ENCODE assay signal across 20 cellular contexts in genomic region chr2:127596311-127597045, GRCh38. TPM values are rescaled to one million over a fixed set of nuclear protein-coding genes. Genes with fewer than 3 reads are reported as not detected.
DNase-seq lines count a peak whose midpoint lies in the region; TF ChIP-seq lines count a peak whose summit lies in the region.
"Had no signal": no experiment of that assay in that cellular context is flagged by ENCODE, and none has a peak within 500 bp of the region (broad histone marks: within the 10 kb centered on the region; RNA-seq: fewer than 3 reads in every experiment).

No MANE protein-coding gene starts in this region.

- no peak overlapping the region for H3K18ac ChIP-seq in trophoblast cell (ENCODE audit: low read length)

- H3K4me3 ChIP-seq in right atrium auricular region = no peak overlapping the region
- H3K4me3 ChIP-seq in coronary artery = no peak overlapping the region
- no peak overlapping the region for H3K4me3 ChIP-seq in trophoblast cell (ENCODE audit: low read depth, low read length)
- H3K4me3 ChIP-seq: GM23248 had no signal

- no CpG with 5 or more reads among the region's 14 CpGs for WGBS in trophoblast cell (ENCODE audit: extremely low coverage, insufficient coverage, insufficient read length)

- H4K12ac ChIP-seq in trophoblast cell (ENCODE audit: low read depth, low read length) = no peak overlapping the region

- peaks cover 3% of the 10 kb centered on the region for H3K79me1 ChIP-seq in trophoblast cell (ENCODE audit: low read length)

- H3K23ac ChIP-seq in trophoblast cell (ENCODE audit: low read length) = no peak overlapping the region

- H2BK12ac ChIP-seq in trophoblast cell (ENCODE audit: low read length) = peak overlapping the region; percentile 56

- no peak overlapping the region for H3K4ac ChIP-seq in trophoblast cell (ENCODE audit: low read depth, low read length)

- no peaks in the 10 kb centered on the region for H3K27me3 ChIP-seq in right atrium auricular region
- H3K27me3 ChIP-seq in trophoblast cell (ENCODE audit: insufficient read depth, low read length) = no peaks in the 10 kb centered on the region

- no peak overlapping the region for H2BK5ac ChIP-seq in trophoblast cell (ENCODE audit: low read depth, low read length, poor library complexity)

- peak; percentile 27 for DNase-seq in cardiac septum (ENCODE audit: low spot score)
- DNase-seq in right atrium auricular region (ENCODE audit: low spot score) = no peak
- DNase-seq in coronary artery (ENCODE audit: low spot score) = peak; percentile 47
- no peak for DNase-seq in trophoblast cell
- DNase-seq in ureter (ENCODE audit: low spot score) = peak; percentile 28
- DNase-seq in NCI-H526 (lab: John Stamatoyannopoulos, UW) = no peak
- DNase-seq in HPDE6-E6E7 (ENCODE audit: extremely low spot score) = no peak
- DNase-seq in GOT3 (lab: John Stamatoyannopoulos, UW) = no peak
- DNase-seq: AML-193; Calu3; CD4-positive, CD25-positive, alpha-beta regulatory T cell; DMS79; GDM1; GM23248; KG1; NCI-H1092; NCI-H1694 treated with DMSO at 0.1 percent for 48 hours; NCI-H345 had no signal

- intact Hi-C loops in cardiac septum (cut with DNase I) = no loop called here

- no peaks in the 10 kb centered on the region for H3K4me1 ChIP-seq in right atrium auricular region
- H3K4me1 ChIP-seq in trophoblast cell (ENCODE audit: control insufficient read depth in 1 of 2, insufficient read depth in 2 of 2, low read length in 2 of 2) = peaks cover 0 to 2% of the 10 kb centered on the region in 2 experiments

- no peak for TF ChIP-seq CTCF in right atrium auricular region (IDR thresholded peaks at IDR 0.05)
- TF ChIP-seq CTCF in coronary artery (IDR thresholded peaks at IDR 0.05) = no peak

- H3K14ac ChIP-seq in trophoblast cell (ENCODE audit: low read length) = no peak overlapping the region

- H2AK5ac ChIP-seq in trophoblast cell (ENCODE audit: low read length) = no peak overlapping the region

- H3K79me2 ChIP-seq in trophoblast cell (ENCODE audit: control insufficient read depth, insufficient read depth, low read length, poor library complexity) = no peaks in the 10 kb centered on the region

- no peak overlapping the region for H2BK120ac ChIP-seq in trophoblast cell (ENCODE audit: insufficient read depth, low read length, poor library complexity)

- no peak overlapping the region for H2AFZ ChIP-seq in trophoblast cell (ENCODE audit: insufficient read depth, low read length, poor library complexity)
- H2AFZ ChIP-seq: GM23248 had no signal

- H3K4me2 ChIP-seq in trophoblast cell (ENCODE audit: low read length) = no peak overlapping the region

- no peak overlapping the region for H3K9ac ChIP-seq in trophoblast cell (ENCODE audit: low read length)
- H3K9ac ChIP-seq: GM23248 had no signal

- H4K91ac ChIP-seq in trophoblast cell (ENCODE audit: low read depth, low read length) = no peak overlapping the region

- no peak overlapping the region for H4K8ac ChIP-seq in trophoblast cell (ENCODE audit: low read depth, low read length)

- no peaks in the 10 kb centered on the region for H3K36me3 ChIP-seq in right atrium auricular region
- H3K36me3 ChIP-seq in trophoblast cell (ENCODE audit: control insufficient read depth in 1 of 2, insufficient read depth in 2 of 2, low read length in 2 of 2) = no peaks in the 10 kb centered on the region

- H3K27ac ChIP-seq in right atrium auricular region (no peak overlapping the region), coronary artery (no peak overlapping the region), trophoblast cell (ENCODE audit: low read depth, low read length) (no peak overlapping the region)
- H3K27ac ChIP-seq: GM23248, HL-60 had no signal

- H3K9me3 ChIP-seq in right atrium auricular region = no peaks in the 10 kb centered on the region
- no peaks in the 10 kb centered on the region for H3K9me3 ChIP-seq in trophoblast cell (ENCODE audit: insufficient read depth, low read depth, low read length)

RNA-seq across cellular contexts. Expression of gene GPR17, which starts 49.5 kb away (rescaled TPM):
- total RNA-seq in cardiac septum (0.19 TPM), right atrium auricular region (under 1 TPM in 1 of 2 donors, not detected in 1; 0.24 TPM), ureter (not detected)
- polyA plus RNA-seq in trophoblast cell (2013) = 0.25 and 0.33 TPM in 2 replicates
- total RNA-seq: Calu3; CD4-positive, CD25-positive, alpha-beta regulatory T cell; GM23248; MCF 10A had no signal
- polyA plus RNA-seq: CD4-positive, CD25-positive, alpha-beta regulatory T cell had no signal

Comparison
In these comparisons a context has a peak if more than half of its experiments do, and no peak if none do; other contexts are left out.
1. DNase-seq: peak in cardiac septum (single experiment), coronary artery (single experiment) and ureter (single experiment); none in right atrium auricular region (single experiment), trophoblast cell (0 of 2), NCI-H526 (0 of 2), HPDE6-E6E7 (single experiment) and GOT3 (single experiment).